1 cellular context compared by ENCODE assay signal in the genomic region with DNA sequence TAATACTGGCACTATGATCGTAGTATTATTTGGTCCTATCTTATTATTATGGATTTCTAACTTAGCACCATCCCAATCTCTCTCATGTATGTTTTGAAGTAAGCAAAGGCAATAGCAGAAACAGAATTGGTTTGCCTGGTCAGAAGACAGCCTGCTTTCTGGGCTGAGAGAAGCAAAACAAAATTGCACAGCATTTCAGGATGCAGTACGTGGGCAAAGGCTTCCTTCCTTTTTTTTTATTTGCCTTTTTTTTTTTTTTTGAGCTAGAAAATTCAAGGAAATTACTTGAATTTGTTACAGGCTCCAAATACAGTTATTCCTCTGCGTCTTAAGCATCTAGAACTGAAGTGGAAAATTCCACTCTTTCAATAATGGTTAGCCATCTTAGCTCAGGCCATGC.
TF ChIP-seq lines count a peak whose summit lies in the region.

No MANE protein-coding gene starts in this region.

TF ChIP-seq in GM23338, 12 proteins besides CTCF, POLR2A, EP300 and RAD21:
- TF ChIP-seq ZNF462 (CRISPR knock-in tag; IDR thresholded peaks at IDR 0.05) (no peak), CREB1 (CRISPR knock-in tag; IDR thresholded peaks at IDR 0.05; ENCODE audit: low read depth) (no peak), POLR2AphosphoS5 (IDR thresholded peaks at IDR 0.05; ENCODE audit: low read depth) (no peak), REST (IDR thresholded peaks at IDR 0.05; ENCODE audit: unreplicated experiment) (no peak), JUNB (IDR thresholded peaks at IDR 0.05; ENCODE audit: unreplicated experiment) (no peak), EZH2 (IDR thresholded peaks at IDR 0.05; ENCODE audit: low read depth, unreplicated experiment) (no peak), ZNF331 (CRISPR knock-in tag; IDR thresholded peaks at IDR 0.05; ENCODE audit: low read depth) (no peak)
